Comparison of ENCODE assay signal across 10 cellular contexts in the genomic region with DNA sequence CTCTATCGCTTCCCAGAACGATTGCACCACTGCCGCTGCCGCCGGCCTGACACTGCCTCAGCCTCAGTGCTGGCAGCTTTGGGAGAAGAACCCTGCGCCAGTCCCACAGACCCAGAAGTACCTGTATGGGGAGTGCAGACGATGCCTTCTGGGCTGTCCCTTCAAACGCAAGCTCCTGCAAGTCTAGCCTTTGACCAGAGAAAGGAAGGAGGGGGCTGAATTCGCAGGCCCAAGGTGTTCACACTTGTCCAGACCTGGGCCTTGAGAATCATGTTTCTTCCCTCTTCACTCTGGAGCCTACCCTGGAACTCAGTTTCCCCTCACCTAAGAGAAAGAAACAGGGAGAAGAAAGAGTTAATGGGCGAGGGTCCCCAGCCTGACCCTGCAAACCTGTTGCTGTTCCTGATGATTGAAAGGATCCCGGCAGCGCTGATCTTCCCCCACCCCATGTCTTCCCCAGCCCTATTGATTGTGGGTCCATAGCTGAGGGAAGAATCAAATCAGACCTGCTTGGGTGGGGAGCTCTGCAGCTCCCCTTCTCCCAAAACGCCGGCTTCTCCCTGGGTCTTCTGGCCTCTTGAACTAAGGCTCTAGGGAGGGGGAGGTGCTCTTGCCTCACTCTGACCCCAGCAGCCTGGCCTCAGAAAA. TPM values are rescaled to one million over a fixed set of nuclear protein-coding genes. Genes with fewer than 3 reads are reported as not detected.
DNase-seq lines count a peak whose midpoint lies in the region; ATAC-seq and TF ChIP-seq lines count a peak whose summit lies in the region.
"Had no signal": no experiment of that assay in that cellular context is flagged by ENCODE, and none has a peak within 500 bp of the region (broad histone marks: within the 10 kb centered on the region; RNA-seq: fewer than 3 reads in every experiment).

No MANE protein-coding gene starts in this region.

- peak overlapping the region; percentile 42 to 70 (median 67) for H3K4me3 Mint-ChIP-seq in nephron

- TF ChIP-seq CTCF in heart left ventricle (IDR thresholded peaks at IDR 0.05) (no peak), nephron (IDR thresholded peaks at IDR 0.05; ENCODE audit: unreplicated experiment in 3 of 3) (no peak)

- peaks cover 0 to 44% (median 0%) of the 10 kb centered on the region in 9 donors for H3K27me3 ChIP-seq in heart left ventricle

- intact Hi-C loops in heart left ventricle (cut with DNase I) (loop anchor here in 3 of 10 donors (5.0 to 10.0 kb wide), 3 partner anchors 170 to 215 kb away; a partner anchor contains a TSS), Right ventricle myocardium superior (cut with DNase I) (no loop called here)

- DNase-seq in heart left ventricle: no peak
- no peak for DNase-seq in Right ventricle myocardium superior
- DNase-seq in nucleus accumbens (lab: John Stamatoyannopoulos, UW): no peak
- no peak for DNase-seq in activated effector memory CD4-positive, alpha-beta T cell treated with Interleukin-2 at 50 U/mL for 16 hours
- DNase-seq in effector CD8-positive, alpha-beta T cell (lab: John Stamatoyannopoulos, UW): no peak
- DNase-seq: NCI-H2081 treated with DMSO at 0.1 percent for 48 hours had no signal

- 38 to 86% (median 48%) methylated on average over 6 to 14 of the region's 14 CpGs for WGBS in heart left ventricle, 4 donors
- WGBS in urinary bladder: 40% methylated on average over 14 of the region's 14 CpGs

- no peaks in the 10 kb centered on the region for H3K9me3 ChIP-seq in heart left ventricle

- TF ChIP-seq POLR2A in heart left ventricle (IDR thresholded peaks at IDR 0.05): peak in 1 of 2 donors; percentile 47

- H3K36me3 ChIP-seq in heart left ventricle: peaks cover 0 to 23% (median 4%) of the 10 kb centered on the region in 9 donors
- H3K36me3 ChIP-seq in urinary bladder (ENCODE audit: insufficient read depth): no peaks in the 10 kb centered on the region

- H3K27ac ChIP-seq in heart left ventricle (peak overlapping the region; percentile 85 to 99 (median 92)), cingulate gyrus (ENCODE audit: low read depth, low read length) (peak overlapping the region; percentile 93), urinary bladder (ENCODE audit: low read depth) (no peak overlapping the region)
- H3K27ac ChIP-seq: C4-2B had no signal

- no peaks in the 10 kb centered on the region for H3K9me3 Mint-ChIP-seq in nephron

- H3K4me3 ChIP-seq in heart left ventricle (peak overlapping the region in 11 of 12 donors; percentile 32 to 86 (median 76)), urinary bladder (ENCODE audit: low read depth, low read length) (peak overlapping the region; percentile 69)

- peaks cover 24% of the 10 kb centered on the region for H3K4me1 Mint-ChIP-seq in nephron

- ATAC-seq in heart left ventricle (no peak), Right ventricle myocardium superior (ENCODE audit: poor library complexity) (no peak)

- no peaks in the 10 kb centered on the region for H3K36me3 Mint-ChIP-seq in nephron (ENCODE audit: low read depth)

- peaks cover 0 to 79% (median 58%) of the 10 kb centered on the region in 12 donors for H3K4me1 ChIP-seq in heart left ventricle
- no peaks in the 10 kb centered on the region for H3K4me1 ChIP-seq in urinary bladder (ENCODE audit: insufficient read depth)

- H3K27me3 Mint-ChIP-seq in nephron (ENCODE audit: low read depth): peaks cover 6% of the 10 kb centered on the region

- H3K27ac Mint-ChIP-seq in nephron: peak overlapping the region; percentile 30 to 92 (median 60)

RNA-seq across cellular contexts. Expression of a gene that starts 0.8 kb away (rescaled TPM):
- total RNA-seq in heart left ventricle (100 to 1,000 TPM in 6 of 9 donors, 10 to 100 TPM in 3; 46.7 to 380 (median 110) TPM), Right ventricle myocardium superior (41.9 TPM), urinary bladder (154 TPM)
- polyA plus RNA-seq in heart left ventricle (100 to 1,000 TPM in 1 of 2 donors, 10 to 100 TPM in 1; 31.9 to 108 TPM), urinary bladder (451 TPM)

RNA-seq across cellular contexts. Expression of a gene that starts 16.6 kb away (rescaled TPM):
- total RNA-seq in heart left ventricle: 10 to 100 TPM in 8 of 9 donors, 1 to 10 TPM in 1; 8.1 to 22.4 (median 11.8) TPM
- 10 to 100 TPM in 1 of 2 donors, 1 to 10 TPM in 1; 6.2 to 17.6 TPM for polyA plus RNA-seq in heart left ventricle
- 12.9 TPM for total RNA-seq in Right ventricle myocardium superior
- total RNA-seq in urinary bladder: 4.7 TPM
- 33.3 TPM for polyA plus RNA-seq in urinary bladder

RNA-seq across cellular contexts. Expression of a gene that starts 23.0 kb away (rescaled TPM):
- total RNA-seq in heart left ventricle (10 to 100 TPM; 12.9 to 47.1 (median 19.8) TPM), Right ventricle myocardium superior (15.1 TPM), urinary bladder (17.4 TPM)
- polyA plus RNA-seq in heart left ventricle (10 to 100 TPM; 20.0 to 23.9 TPM), urinary bladder (46.7 TPM)

RNA-seq across cellular contexts. Expression of a gene that starts 28.8 kb away (rescaled TPM):
- total RNA-seq in heart left ventricle (not detected), Right ventricle myocardium superior (not detected), urinary bladder (not detected)
- polyA plus RNA-seq in heart left ventricle (under 1 TPM in 1 of 2 donors, not detected in 1; 0.04 TPM), urinary bladder (0.03 TPM)
